25 cellular contexts compared by ENCODE assay signal in genomic region chr1:27380766-27381733, GRCh38. TPM values are rescaled to one million over a fixed set of nuclear protein-coding genes. Genes with fewer than 3 reads are reported as not detected.
DNase-seq lines count a peak whose midpoint lies in the region; ATAC-seq and TF ChIP-seq lines count a peak whose summit lies in the region.
"Had no signal": no experiment of that assay in that cellular context is flagged by ENCODE, and none has a peak within 500 bp of the region (broad histone marks: within the 10 kb centered on the region; RNA-seq: fewer than 3 reads in every experiment).

No MANE protein-coding gene starts in this region.

- intact Hi-C loops in esophagus squamous epithelium (cut with DNase I) (no loop called here), posterior vena cava (cut with DNase I) (no loop called here)

- DNase-seq in NCI-H2196 (lab: John Stamatoyannopoulos, UW; ENCODE audit: unreplicated experiment) (peak; percentile 57), NCI-H2196 treated with DMSO at 0.1 percent for 48 hours (lab: John Stamatoyannopoulos, UW; ENCODE audit: unreplicated experiment) (no peak), RWPE1 (ENCODE audit: low spot score) (no peak), esophagus squamous epithelium (lab: John Stamatoyannopoulos, UW) (no peak), retina (peak; percentile 25), posterior vena cava (ENCODE audit: low spot score) (no peak)
- no peak for DNase-seq in activated CD4-positive, alpha-beta T cell treated with anti-CD3 and anti-CD28 coated beads for 4 hours
- DNase-seq: 8988T; activated CD8-positive, alpha-beta memory T cell treated with anti-CD3 and anti-CD28 coated beads, Interleukin-2, amount 50 U/mL, for 4 hours; activated effector memory CD4-positive, alpha-beta T cell treated with Interleukin-2 at 50 U/mL for 16 hours; BE2C; cortex of kidney; NCI-H1105; NCI-H2081; NK-92 treated with Interleukin-12 subunit alpha and Interleukin-12 subunit beta, amount 100 ng/mL, for 24 hours; stimulated activated CD4-positive, alpha-beta T cell treated with anti-CD3 and anti-CD28 coated beads, Interleukin-4, amount 100 ng/mL, for 1 hour; stimulated activated naive CD4-positive, alpha-beta T cell treated with Interleukin-2 at 50 U/mL for 16 hours had no signal

- H3K4me1 ChIP-seq in esophagus squamous epithelium: peaks cover 26 to 70% (median 31%) of the 10 kb centered on the region in 3 donors
- H3K4me1 ChIP-seq: BE2C, SJSA1 had no signal

- CTCF ChIA-PET in RWPE1 (lab: Yijun Ruan, JAX): interaction anchor here (0.7 to 2.7 kb wide), 3 partner anchors 15 to 374 kb away, joined by 3 to 15 read pairs (median 12); no protein-coding TSS in a partner anchor

- 42 to 54% methylated on average over 5 to 9 of the region's 12 CpGs for WGBS in esophagus squamous epithelium, 2 donors

- peaks cover 0 to 12% (median 0%) of the 10 kb centered on the region in 4 donors for H3K27me3 ChIP-seq in esophagus squamous epithelium
- H3K27me3 ChIP-seq: BE2C, SJSA1 had no signal

- no peaks in the 10 kb centered on the region for H3K9me3 ChIP-seq in esophagus squamous epithelium
- H3K9me3 ChIP-seq: BE2C, prostate gland, SJSA1, tibial nerve had no signal

- no peak for ATAC-seq in HG02678 (IDR thresholded peaks at IDR 0.05; ENCODE audit: unreplicated experiment)
- ATAC-seq: Panc1 had no signal

- no peaks in the 10 kb centered on the region for H3K36me3 ChIP-seq in esophagus squamous epithelium
- H3K36me3 ChIP-seq: BE2C, prostate gland, SJSA1, tibial nerve had no signal

- peak overlapping the region in 2 of 4 donors; percentile 51 to 64 for H3K4me3 ChIP-seq in esophagus squamous epithelium
- H3K4me3 ChIP-seq: prostate gland, SJSA1, tibial nerve had no signal

- no peak for TF ChIP-seq CTCF in RWPE1 (conservative IDR thresholded peaks at IDR 0.05; ENCODE audit: low read depth)
- no peak for TF ChIP-seq CTCF in esophagus squamous epithelium (IDR thresholded peaks at IDR 0.05)

- peak overlapping the region; percentile 78 for H3K27ac ChIP-seq in RWPE1
- peak overlapping the region; percentile 76 to 85 (median 80) for H3K27ac ChIP-seq in esophagus squamous epithelium
- H3K27ac ChIP-seq: SJSA1, VCaP had no signal

- POLR2A ChIA-PET in RWPE1 (lab: Yijun Ruan, JAX; ENCODE audit: low non-redundant PET): interaction anchor here (0.6 kb wide), 2 partner anchors 14 to 72 kb away, joined by 3 to 4 read pairs; no protein-coding TSS in a partner anchor

- TF ChIP-seq POLR2A in esophagus squamous epithelium (IDR thresholded peaks at IDR 0.05): peak in 1 of 4 donors; percentile 31

RNA-seq across cellular contexts. Expression of gene CD164L2, which starts 2.1 kb away (rescaled TPM):
- 10 to 100 TPM in 1 of 4 donors, 1 to 10 TPM in 3; 4.8 to 15.4 (median 6.5) TPM for total RNA-seq in esophagus squamous epithelium
- total RNA-seq in posterior vena cava: not detected
- total RNA-seq: NCI-H460, neural crest cell, SJSA1, tibial nerve had no signal

RNA-seq across cellular contexts. Expression of gene FCN3, which starts 6.4 kb away (rescaled TPM):
- total RNA-seq in esophagus squamous epithelium (1 to 10 TPM; 3.0 to 4.7 (median 4.3) TPM), posterior vena cava (10 to 100 TPM; 10.4 to 11.6 TPM)
- total RNA-seq: NCI-H460, neural crest cell, SJSA1 had no signal

RNA-seq across cellular contexts. Expression of gene GPR3, which starts 11.4 kb away (rescaled TPM):
- under 1 TPM in 1 of 4 donors, not detected in 3; 0.38 TPM for total RNA-seq in esophagus squamous epithelium
- total RNA-seq in posterior vena cava: 1 to 10 TPM in 1 of 2 donors, under 1 TPM in 1; 0.37 to 1.2 TPM
- total RNA-seq: tibial nerve had no signal

RNA-seq across cellular contexts. Expression of gene MAP3K6, which starts 14.3 kb away (rescaled TPM):
- total RNA-seq in esophagus squamous epithelium: 100 to 1,000 TPM in 1 of 4 donors, 10 to 100 TPM in 3; 72.3 to 121 (median 76.9) TPM
- total RNA-seq in posterior vena cava: 10 to 100 TPM; 72.8 to 94.3 TPM

RNA-seq across cellular contexts. Expression of gene SYTL1, which starts 39.2 kb away (rescaled TPM):
- total RNA-seq in esophagus squamous epithelium (100 to 1,000 TPM in 3 of 4 donors, 10 to 100 TPM in 1; 74.7 to 182 (median 125) TPM), posterior vena cava (1 to 10 TPM; 1.6 to 1.9 TPM)

Comparison
In these comparisons a context has a peak if more than half of its experiments do, and no peak if none do; other contexts are left out.
1. DNase-seq: peak in NCI-H2196 (single experiment) and retina (single experiment); none in NCI-H2196 treated with DMSO at 0.1 percent for 48 hours (single experiment), RWPE1 (single experiment), esophagus squamous epithelium (single experiment), activated CD4-positive, alpha-beta T cell treated with anti-CD3 and anti-CD28 coated beads for 4 hours (0 of 2) and posterior vena cava (single experiment).
2. RNA of gene CD164L2, which starts 2.1 kb away (total RNA-seq): 4.8 to 15.4 TPM in esophagus squamous epithelium; not detected in posterior vena cava; every median in the first group is over 4 times any median in the second.